Comparison of ENCODE assay signal across 8 cellular contexts in genomic region chr9:128321879-128322341, GRCh38. TPM values are rescaled to one million over a fixed set of nuclear protein-coding genes. Genes with fewer than 3 reads are reported as not detected.
DNase-seq lines count a peak whose midpoint lies in the region; ATAC-seq and TF ChIP-seq lines count a peak whose summit lies in the region.

No MANE protein-coding gene starts in this region.

- H3K27me3 Mint-ChIP-seq in T-helper 1 cell treated with Interleukin-12 subunit alpha and Interleukin-12 subunit beta and Interleukin-4 antibody, amounts not matched to agents 30 μg/mL and 1 μg/mL, for 36 hours (ENCODE audit: low read depth): no peaks in the 10 kb centered on the region
- peaks cover 6% of the 10 kb centered on the region for H3K27me3 Mint-ChIP-seq in brain

- H3K9me3 Mint-ChIP-seq in T-helper 1 cell treated with Interleukin-12 subunit alpha and Interleukin-12 subunit beta and Interleukin-4 antibody, amounts not matched to agents 30 μg/mL and 1 μg/mL, for 36 hours: no peaks in the 10 kb centered on the region
- H3K9me3 Mint-ChIP-seq in brain: peaks cover 0 to 3% (median 0%) of the 10 kb centered on the region in 5 experiments

- peak overlapping the region; percentile 76 for H3K4me3 ChIP-seq in mononuclear cell (ENCODE audit: low read length)

- peaks cover 7% of the 10 kb centered on the region for H3K4me1 Mint-ChIP-seq in T-helper 1 cell treated with Interleukin-12 subunit alpha and Interleukin-12 subunit beta and Interleukin-4 antibody, amounts not matched to agents 30 μg/mL and 1 μg/mL, for 36 hours (ENCODE audit: low read depth)
- H3K4me1 Mint-ChIP-seq in brain: peaks cover 28% of the 10 kb centered on the region

- no peaks in the 10 kb centered on the region for H3K27me3 ChIP-seq in mononuclear cell (ENCODE audit: insufficient read depth, low read length)

- no peak for TF ChIP-seq CTCF in brain (conservative IDR thresholded peaks at IDR 0.05)
- TF ChIP-seq CTCF in GM10266 (IDR thresholded peaks at IDR 0.05; ENCODE audit: control insufficient read depth, insufficient read depth, low read depth, missing control alignments): no peak

- peak overlapping the region; percentile 88 for H3K4me3 Mint-ChIP-seq in T-helper 1 cell treated with Interleukin-12 subunit alpha and Interleukin-12 subunit beta and Interleukin-4 antibody, amounts not matched to agents 30 μg/mL and 1 μg/mL, for 36 hours
- peak overlapping the region; percentile 96 to 98 (median 96) for H3K4me3 Mint-ChIP-seq in brain

- DNase-seq in T-helper 1 cell (no peak), GF-D8 (lab: John Stamatoyannopoulos, UW) (no peak), GM10266 (ENCODE audit: extremely low spot score) (no peak)
- no peak for DNase-seq in stimulated activated CD4-positive, alpha-beta T cell treated with anti-CD3 and anti-CD28 coated beads, Interleukin-4, amount 100 ng/mL, for 4 hours

- ATAC-seq in HG03354 (IDR thresholded peaks at IDR 0.05; ENCODE audit: poor library complexity, severe bottlenecking, unreplicated experiment): peak; percentile 9

- H3K27ac Mint-ChIP-seq in T-helper 1 cell treated with Interleukin-12 subunit alpha and Interleukin-12 subunit beta and Interleukin-4 antibody, amounts not matched to agents 30 μg/mL and 1 μg/mL, for 36 hours: peak overlapping the region; percentile 95
- peak overlapping the region; percentile 99 to 100 (median 100) for H3K27ac Mint-ChIP-seq in brain

- H3K36me3 Mint-ChIP-seq in T-helper 1 cell treated with Interleukin-12 subunit alpha and Interleukin-12 subunit beta and Interleukin-4 antibody, amounts not matched to agents 30 μg/mL and 1 μg/mL, for 36 hours (ENCODE audit: low read depth): peaks cover 5% of the 10 kb centered on the region
- H3K36me3 Mint-ChIP-seq in brain: peaks cover 5% of the 10 kb centered on the region

- H3K9me3 ChIP-seq in mononuclear cell (ENCODE audit: low read depth, low read length): no peaks in the 10 kb centered on the region

- H3K4me1 ChIP-seq in mononuclear cell (ENCODE audit: insufficient read depth, low read length): peaks cover 29% of the 10 kb centered on the region

RNA-seq across cellular contexts. Expression of gene TRUB2, which starts 0.3 kb away (rescaled TPM):
- 51.8 TPM for polyA plus RNA-seq in brain (ENCODE audit: insufficient read depth, low read depth, low replicate concordance)
- 4.5 TPM for total RNA-seq in mononuclear cell

RNA-seq across cellular contexts. Expression of gene COQ4, which starts 0.7 kb away (rescaled TPM):
- polyA plus RNA-seq in brain (ENCODE audit: insufficient read depth, low read depth, low replicate concordance): 98.1 TPM
- total RNA-seq in mononuclear cell: 14.5 TPM

RNA-seq across cellular contexts. Expression of gene SLC27A4, which starts 18.4 kb away (rescaled TPM):
- polyA plus RNA-seq in brain (ENCODE audit: insufficient read depth, low read depth, low replicate concordance): 50.9 TPM
- total RNA-seq in mononuclear cell: 2.1 TPM

RNA-seq across cellular contexts. Expression of gene SWI5, which starts 45.8 kb away (rescaled TPM):
- 56.7 TPM for polyA plus RNA-seq in brain (ENCODE audit: insufficient read depth, low read depth, low replicate concordance)
- 5.8 TPM for total RNA-seq in mononuclear cell

RNA-seq across cellular contexts. Expression of gene GOLGA2, which starts 46.1 kb away (rescaled TPM):
- 78.8 TPM for polyA plus RNA-seq in brain (ENCODE audit: insufficient read depth, low read depth, low replicate concordance)
- 18.7 TPM for total RNA-seq in mononuclear cell
